ENCODE assay signal across 8 cellular contexts in the genomic region with DNA sequence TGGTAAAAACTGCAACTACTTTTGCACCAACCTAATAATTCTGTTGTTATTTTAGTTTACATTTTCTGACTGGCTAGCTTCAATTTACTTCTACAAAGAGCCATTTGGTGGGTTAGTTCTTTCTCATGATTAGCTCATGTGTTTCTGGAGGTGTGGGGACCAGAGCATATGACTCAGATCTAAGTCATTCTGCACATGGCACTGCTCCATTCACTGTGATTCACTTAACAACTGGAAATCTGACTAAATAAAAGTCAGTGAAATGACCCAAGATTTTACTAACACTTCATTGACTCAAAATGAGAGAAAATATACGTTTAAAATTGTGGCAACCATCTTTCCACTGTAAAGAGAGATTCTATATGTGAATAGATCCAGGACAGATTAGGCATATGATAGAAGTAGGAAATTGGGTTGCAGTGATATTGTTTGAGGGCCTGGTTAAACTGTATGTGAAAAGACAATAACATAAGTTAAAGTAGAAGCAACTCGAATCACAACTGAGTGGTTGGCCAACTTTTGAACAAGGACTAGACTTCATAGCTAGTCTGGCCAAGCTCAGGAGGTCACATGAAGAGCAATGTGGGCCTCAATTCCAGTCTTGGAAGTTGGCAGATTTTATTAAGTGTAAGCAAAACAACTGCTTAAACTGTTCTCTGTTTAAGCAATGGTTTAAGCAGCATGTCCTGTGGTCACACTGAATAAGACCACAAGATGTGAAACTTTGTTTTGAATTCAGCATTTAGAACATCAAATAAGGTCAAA.
DNase-seq lines count a peak whose midpoint lies in the region; ATAC-seq and TF ChIP-seq lines count a peak whose summit lies in the region.

No MANE protein-coding gene starts in this region.

- no peak overlapping the region for H3K4me3 ChIP-seq in tibial artery
- no peak overlapping the region for H3K4me3 ChIP-seq in CD8-positive, alpha-beta T cell (ENCODE audit: low read depth, low read length)

- no peaks in the 10 kb centered on the region for H3K27me3 ChIP-seq in tibial artery
- no peaks in the 10 kb centered on the region for H3K27me3 ChIP-seq in CD8-positive, alpha-beta T cell (ENCODE audit: insufficient read depth, low read length)

- intact Hi-C loops in activated naive CD4-positive, alpha-beta T cell treated with anti-CD3 and anti-CD28 coated beads for 36 hours (cut with micrococcal nuclease): loop anchor here (1.0 to 10.0 kb wide), 6 partner anchors 57 to 1253 kb away; a partner anchor contains a TSS
- intact Hi-C loops in tibial artery (cut with DNase I; ENCODE audit: low total_unique reads): no loop called here
- intact Hi-C loops in CD8-positive, alpha-beta T cell (cut with DNase I, micrococcal nuclease): no loop called here

- CTCF ChIA-PET in activated naive CD4-positive, alpha-beta T cell treated with anti-CD3 and anti-CD28 coated beads for 36 hours (lab: Charles Lee): interaction anchor here (0.6 to 0.7 kb wide), 2 partner anchors 87 to 189 kb away, joined by 3 read pairs; no protein-coding TSS in a partner anchor
- CTCF ChIA-PET in activated naive CD4-positive, alpha-beta T cell treated with anti-CD3 and anti-CD28 coated beads, Interleukin-2, amount 10 ng/mL, durations not matched to agents 7 days and 5 days (lab: Charles Lee): no interaction called here
- CTCF ChIA-PET in CD8-positive, alpha-beta T cell (lab: Charles Lee): no interaction called here

- no peaks in the 10 kb centered on the region for H3K9me3 ChIP-seq in tibial artery
- H3K9me3 ChIP-seq in CD8-positive, alpha-beta T cell (ENCODE audit: low read length): no peaks in the 10 kb centered on the region

- H3K36me3 ChIP-seq in tibial artery: no peaks in the 10 kb centered on the region
- no peaks in the 10 kb centered on the region for H3K36me3 ChIP-seq in CD8-positive, alpha-beta T cell (ENCODE audit: insufficient read depth, low read length)

- H3K4me1 Mint-ChIP-seq in activated naive CD4-positive, alpha-beta T cell treated with anti-CD3 and anti-CD28 coated beads for 36 hours (ENCODE audit: low read depth): peaks cover 33% of the 10 kb centered on the region
- peaks cover 5% of the 10 kb centered on the region for H3K4me1 Mint-ChIP-seq in activated naive CD4-positive, alpha-beta T cell treated with anti-CD3 and anti-CD28 coated beads, Interleukin-2, amount 10 ng/mL, durations not matched to agents 7 days and 5 days
- H3K4me1 Mint-ChIP-seq in CD8-positive, alpha-beta T cell (ENCODE audit: low read depth): no peaks in the 10 kb centered on the region

- DNase-seq in activated naive CD4-positive, alpha-beta T cell treated with anti-CD3 and anti-CD28 coated beads for 36 hours: peak; percentile 65
- no peak for DNase-seq in activated naive CD4-positive, alpha-beta T cell treated with anti-CD3 and anti-CD28 coated beads, Interleukin-2, amount 10 ng/mL, durations not matched to agents 7 days and 5 days
- DNase-seq in OCI-M1 (lab: John Stamatoyannopoulos, UW): peak; percentile 26
- DNase-seq in fibroblast of gingiva (ENCODE audit: low read depth): peak; percentile 86
- peak in 1 of 2 donors; percentile 59 for DNase-seq in tibial artery
- DNase-seq in NCI-H1048 (lab: John Stamatoyannopoulos, UW): no peak
- DNase-seq in CD8-positive, alpha-beta T cell: no peak
- DNase-seq in NCI-H524 treated with DMSO at 0.1 percent for 48 hours (lab: John Stamatoyannopoulos, UW): no peak

- H3K9me3 Mint-ChIP-seq in activated naive CD4-positive, alpha-beta T cell treated with anti-CD3 and anti-CD28 coated beads for 36 hours: peaks cover 4% of the 10 kb centered on the region
- peaks cover 3% of the 10 kb centered on the region for H3K9me3 Mint-ChIP-seq in activated naive CD4-positive, alpha-beta T cell treated with anti-CD3 and anti-CD28 coated beads, Interleukin-2, amount 10 ng/mL, durations not matched to agents 7 days and 5 days
- peaks cover 5% of the 10 kb centered on the region for H3K9me3 Mint-ChIP-seq in CD8-positive, alpha-beta T cell

- no peak for ATAC-seq in CD8-positive, alpha-beta T cell

- peaks cover 14% of the 10 kb centered on the region for H3K27me3 Mint-ChIP-seq in activated naive CD4-positive, alpha-beta T cell treated with anti-CD3 and anti-CD28 coated beads for 36 hours (ENCODE audit: low read depth)
- H3K27me3 Mint-ChIP-seq in activated naive CD4-positive, alpha-beta T cell treated with anti-CD3 and anti-CD28 coated beads, Interleukin-2, amount 10 ng/mL, durations not matched to agents 7 days and 5 days: peaks cover 9% of the 10 kb centered on the region
- peaks cover 3% of the 10 kb centered on the region for H3K27me3 Mint-ChIP-seq in CD8-positive, alpha-beta T cell (ENCODE audit: low read depth)

- H3K4me3 Mint-ChIP-seq in activated naive CD4-positive, alpha-beta T cell treated with anti-CD3 and anti-CD28 coated beads for 36 hours: no peak overlapping the region
- no peak overlapping the region for H3K4me3 Mint-ChIP-seq in activated naive CD4-positive, alpha-beta T cell treated with anti-CD3 and anti-CD28 coated beads, Interleukin-2, amount 10 ng/mL, durations not matched to agents 7 days and 5 days
- H3K4me3 Mint-ChIP-seq in CD8-positive, alpha-beta T cell: no peak overlapping the region

- peak overlapping the region; percentile 68 for H3K27ac Mint-ChIP-seq in activated naive CD4-positive, alpha-beta T cell treated with anti-CD3 and anti-CD28 coated beads for 36 hours
- H3K27ac Mint-ChIP-seq in activated naive CD4-positive, alpha-beta T cell treated with anti-CD3 and anti-CD28 coated beads, Interleukin-2, amount 10 ng/mL, durations not matched to agents 7 days and 5 days: no peak overlapping the region
- no peak overlapping the region for H3K27ac Mint-ChIP-seq in CD8-positive, alpha-beta T cell

- TF ChIP-seq CTCF in tibial artery (IDR thresholded peaks at IDR 0.05): no peak
- no peak for TF ChIP-seq CTCF in CD8-positive, alpha-beta T cell (IDR thresholded peaks at IDR 0.05)

- POLR2A ChIA-PET in CD8-positive, alpha-beta T cell (lab: Charles Lee): no interaction called here

- H3K27ac ChIP-seq in tibial artery: peak overlapping the region; percentile 31 to 49
- no peak overlapping the region for H3K27ac ChIP-seq in CD8-positive, alpha-beta T cell (ENCODE audit: low read depth, low read length)

- H3K4me1 ChIP-seq in tibial artery: peaks cover 0 to 10% (median 0%) of the 10 kb centered on the region in 4 donors
- no peaks in the 10 kb centered on the region for H3K4me1 ChIP-seq in CD8-positive, alpha-beta T cell (ENCODE audit: insufficient read depth, low read length)

- H3K36me3 Mint-ChIP-seq in activated naive CD4-positive, alpha-beta T cell treated with anti-CD3 and anti-CD28 coated beads for 36 hours (ENCODE audit: low read depth): no peaks in the 10 kb centered on the region
- H3K36me3 Mint-ChIP-seq in activated naive CD4-positive, alpha-beta T cell treated with anti-CD3 and anti-CD28 coated beads, Interleukin-2, amount 10 ng/mL, durations not matched to agents 7 days and 5 days: no peaks in the 10 kb centered on the region
- H3K36me3 Mint-ChIP-seq in CD8-positive, alpha-beta T cell: no peaks in the 10 kb centered on the region

Comparison
In these comparisons a context has a peak if more than half of its experiments do, and no peak if none do; other contexts are left out.
1. DNase-seq: peak in activated naive CD4-positive, alpha-beta T cell treated with anti-CD3 and anti-CD28 coated beads for 36 hours (single experiment), OCI-M1 (single experiment) and fibroblast of gingiva (single experiment); none in activated naive CD4-positive, alpha-beta T cell treated with anti-CD3 and anti-CD28 coated beads, Interleukin-2, amount 10 ng/mL, durations not matched to agents 7 days and 5 days (single experiment), NCI-H1048 (single experiment), CD8-positive, alpha-beta T cell (0 of 7) and NCI-H524 treated with DMSO at 0.1 percent for 48 hours (single experiment).